In genomic region chr10:943334-944033, GRCh38 we compare ENCODE assay signal across 16 cellular contexts. TPM values are rescaled to one million over a fixed set of nuclear protein-coding genes. Genes with fewer than 3 reads are reported as not detected.
DNase-seq lines count a peak whose midpoint lies in the region; ATAC-seq and TF ChIP-seq lines count a peak whose summit lies in the region.
"Had no signal": no experiment of that assay in that cellular context is flagged by ENCODE, and none has a peak within 500 bp of the region (broad histone marks: within the 10 kb centered on the region; RNA-seq: fewer than 3 reads in every experiment).

No MANE protein-coding gene starts in this region.

- peak overlapping the region; percentile 52; the same call in 1 of the 2 replicates for H2AFZ ChIP-seq in OCI-LY1 (ENCODE audit: low read length)

- H3K27ac ChIP-seq in OCI-LY1 (ENCODE audit: low read depth, low read length, poor library complexity, severe bottlenecking) = no peak overlapping the region

- no peaks in the 10 kb centered on the region for H3K79me2 ChIP-seq in OCI-LY1 (ENCODE audit: insufficient read depth, low read length)

- H3K27me3 ChIP-seq in OCI-LY1 (ENCODE audit: insufficient read depth, low read length) = no peaks in the 10 kb centered on the region
- H3K27me3 ChIP-seq: adrenal gland, right atrium auricular region, tibial nerve had no signal

- DNase-seq in stimulated activated naive CD8-positive, alpha-beta T cell treated with anti-CD3 and anti-CD28 coated beads, Interleukin-15, amount 100 ng/mL, for 72 hours = no peak
- no peak for DNase-seq in stimulated activated naive CD8-positive, alpha-beta T cell treated with anti-CD3 and anti-CD28 coated beads, Interleukin-15, Interleukin-2, amounts not matched to agents 100 U/mL and 50 U/mL, for 24 hours
- DNase-seq in NCI-H2227 (lab: John Stamatoyannopoulos, UW; ENCODE audit: unreplicated experiment) = no peak
- no peak for DNase-seq in HT-29 (ENCODE audit: low spot score)
- DNase-seq in stimulated activated CD4-positive, alpha-beta T cell treated with anti-CD3 and anti-CD28 coated beads, Interleukin-4, amount 100 ng/mL, for 24 hours = no peak
- DNase-seq in Ammon's horn (ENCODE audit: low spot score) = no peak
- DNase-seq: activated CD8-positive, alpha-beta memory T cell treated with anti-CD3 and anti-CD28 coated beads, Interleukin-2, amount 50 U/mL, for 4 hours; adrenal gland; foreskin melanocyte; NCI-H1105; NCI-H524 treated with DMSO at 0.1 percent for 48 hours; SHP77 had no signal

- no peaks in the 10 kb centered on the region for H3F3A ChIP-seq in OCI-LY1 (ENCODE audit: insufficient read depth, low read length)

- H3K4me3 ChIP-seq in OCI-LY1 (ENCODE audit: low read depth, low read length, poor library complexity, severe bottlenecking) = no peak overlapping the region
- H3K4me3 ChIP-seq: adrenal gland, tibial nerve had no signal

- H3K4me2 ChIP-seq in OCI-LY1 (ENCODE audit: low read length) = peak overlapping the region; percentile 41; the same call in 1 of the 2 replicates

- peaks cover 0 to 7% of the 10 kb centered on the region in 2 donors for H3K9me3 Mint-ChIP-seq in stimulated activated naive CD8-positive, alpha-beta T cell treated with anti-CD3 and anti-CD28 coated beads, Interleukin-15, amount 100 ng/mL, for 72 hours

- no peaks in the 10 kb centered on the region for H3K36me3 ChIP-seq in OCI-LY1 (ENCODE audit: insufficient read depth, low read length)
- H3K36me3 ChIP-seq: adrenal gland, right atrium auricular region, tibial nerve had no signal

- H3K9me3 ChIP-seq in OCI-LY1 (ENCODE audit: low read length) = no peaks in the 10 kb centered on the region
- H3K9me3 ChIP-seq: adrenal gland, right atrium auricular region, tibial nerve had no signal

- no peak for ATAC-seq in stimulated activated naive CD8-positive, alpha-beta T cell treated with anti-CD3 and anti-CD28 coated beads, Interleukin-15, amount 100 ng/mL, for 72 hours
- no peak for ATAC-seq in stimulated activated naive CD8-positive, alpha-beta T cell treated with anti-CD3 and anti-CD28 coated beads, Interleukin-15, Interleukin-2, amounts not matched to agents 100 U/mL and 50 U/mL, for 24 hours
- peak; percentile 58 for ATAC-seq in HG02642 (IDR thresholded peaks at IDR 0.05; ENCODE audit: poor library complexity, unreplicated experiment)

- peaks cover 16% of the 10 kb centered on the region for H3K4me1 ChIP-seq in OCI-LY1 (ENCODE audit: insufficient read depth, low read length, severe bottlenecking)
- H3K4me1 ChIP-seq: adrenal gland, right atrium auricular region, tibial nerve had no signal

- TF ChIP-seq CTCF in OCI-LY1 (IDR thresholded peaks at IDR 0.05; ENCODE audit: low read length) = no peak

- no peak overlapping the region; the same call in 1 of the 2 replicates for H3K9ac ChIP-seq in OCI-LY1 (ENCODE audit: low read length)

- H3K9me2 ChIP-seq in OCI-LY1 (ENCODE audit: low read depth, low read length) = no peaks in the 10 kb centered on the region

- H4K20me1 ChIP-seq in OCI-LY1 (ENCODE audit: insufficient read depth, low read length) = no peaks in the 10 kb centered on the region

- peak overlapping the region in 1 of 2 donors; percentile 45 for H3K4me3 Mint-ChIP-seq in stimulated activated naive CD8-positive, alpha-beta T cell treated with anti-CD3 and anti-CD28 coated beads, Interleukin-15, amount 100 ng/mL, for 72 hours

- peaks cover 64% of the 10 kb centered on the region for H3K4me1 Mint-ChIP-seq in stimulated activated naive CD8-positive, alpha-beta T cell treated with anti-CD3 and anti-CD28 coated beads, Interleukin-15, amount 100 ng/mL, for 72 hours

- H3K27ac Mint-ChIP-seq in stimulated activated naive CD8-positive, alpha-beta T cell treated with anti-CD3 and anti-CD28 coated beads, Interleukin-15, amount 100 ng/mL, for 72 hours = peak overlapping the region; percentile 61 to 67

- H3K27me3 Mint-ChIP-seq in stimulated activated naive CD8-positive, alpha-beta T cell treated with anti-CD3 and anti-CD28 coated beads, Interleukin-15, amount 100 ng/mL, for 72 hours = no peaks in the 10 kb centered on the region

RNA-seq across cellular contexts. Expression of gene LARP4B, which starts 12.0 kb away (rescaled TPM):
- 60.6 and 71.1 TPM in 2 replicates for total RNA-seq in HT-29 (2014; rRNA removed; shearing (Covaris generic))

RNA-seq across cellular contexts. Expression of gene GTPBP4, which starts 44.8 kb away (rescaled TPM):
- total RNA-seq in HT-29 (2014; rRNA removed; shearing (Covaris generic)) = 49.5 and 52.3 TPM in 2 replicates
